19 cellular contexts compared by ENCODE assay signal in the genomic region with DNA sequence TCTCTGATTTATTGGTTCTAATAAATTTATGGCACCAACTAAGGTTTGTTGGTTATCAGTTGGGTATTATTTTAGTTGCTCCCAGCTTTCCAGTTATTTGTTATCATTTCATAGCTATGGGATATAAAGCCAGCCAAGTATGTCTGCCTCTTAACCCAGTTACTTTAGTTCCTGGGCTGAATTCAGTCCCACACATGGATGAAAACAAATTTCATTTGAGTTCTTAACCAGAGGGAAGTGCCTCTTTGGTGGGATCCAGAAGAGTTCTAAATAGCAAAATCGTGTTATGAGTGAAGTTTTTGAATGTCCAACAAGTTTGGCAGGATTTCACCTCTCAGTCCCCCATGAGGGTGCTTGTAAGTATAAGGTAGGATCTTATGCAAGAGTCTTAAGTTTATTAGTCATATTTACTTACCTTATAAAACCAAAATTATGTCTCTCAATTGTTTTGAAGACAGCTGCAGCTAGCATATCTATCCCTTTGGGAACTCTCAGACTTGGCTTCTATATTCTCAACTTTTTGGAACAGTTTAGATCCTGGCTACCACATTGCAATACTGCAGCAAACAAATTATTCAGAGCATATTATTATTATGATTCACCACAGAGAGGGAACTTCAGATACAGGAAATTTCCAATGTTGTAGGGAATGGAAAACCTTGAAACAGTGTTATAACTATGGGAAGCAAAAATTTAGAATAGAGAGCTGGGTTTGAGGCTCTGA.
DNase-seq lines count a peak whose midpoint lies in the region; ATAC-seq and TF ChIP-seq lines count a peak whose summit lies in the region.
"Had no signal": no experiment of that assay in that cellular context is flagged by ENCODE, and none has a peak within 500 bp of the region (broad histone marks: within the 10 kb centered on the region; RNA-seq: fewer than 3 reads in every experiment).

No MANE protein-coding gene starts in this region.

- no peak for TF ChIP-seq POLR2A in heart left ventricle (IDR thresholded peaks at IDR 0.05)
- TF ChIP-seq POLR2A in gastrocnemius medialis (IDR thresholded peaks at IDR 0.05), result no peak
- TF ChIP-seq POLR2A in transverse colon (IDR thresholded peaks at IDR 0.05), result no peak

- ATAC-seq in heart left ventricle, result peak; percentile 33 to 94 (median 75)
- peak; percentile 80 to 83 for ATAC-seq in gastrocnemius medialis
- no peak for ATAC-seq in GM18517 (IDR thresholded peaks at IDR 0.05; ENCODE audit: unreplicated experiment)
- ATAC-seq: activated CD8-positive, alpha-beta memory T cell treated with anti-CD3 and anti-CD28 coated beads, Interleukin-2, amount 10 ng/mL, durations not matched to agents 7 days and 5 days had no signal

- peaks cover 0 to 19% (median 0%) of the 10 kb centered on the region in 12 donors for H3K4me1 ChIP-seq in heart left ventricle
- H3K4me1 ChIP-seq in gastrocnemius medialis, result no peaks in the 10 kb centered on the region
- H3K4me1 ChIP-seq in transverse colon, result no peaks in the 10 kb centered on the region
- H3K4me1 ChIP-seq: colonic mucosa had no signal

- TF ChIP-seq EP300 in transverse colon (IDR thresholded peaks at IDR 0.05; ENCODE audit: low read depth), result no peak

- TF ChIP-seq CTCF in astrocyte of the cerebellum (IDR thresholded peaks at IDR 0.05; ENCODE audit: low read depth, low read length, missing control alignments) (no peak), heart left ventricle (IDR thresholded peaks at IDR 0.05) (no peak), gastrocnemius medialis (IDR thresholded peaks at IDR 0.05 in 4 of 5, conservative IDR thresholded peaks at IDR 0.05 in 1 of 5) (no peak), transverse colon (IDR thresholded peaks at IDR 0.05) (no peak)

- DNase-seq in EL (peak; percentile 29), astrocyte of the cerebellum (ENCODE audit: low read depth) (peak; percentile 11), heart left ventricle (no peak), gastrocnemius medialis (peak in 1 of 2 donors; percentile 14), islet precursor cell (no peak), transverse colon (no peak)
- no peak for DNase-seq in activated naive CD4-positive, alpha-beta T cell treated with anti-CD3 and anti-CD28 coated beads, Interleukin-2, amount 50 U/mL, for 16 hours
- DNase-seq: activated CD4-positive, alpha-beta T cell treated with anti-CD3 and anti-CD28 coated beads for 1 hour; activated CD8-positive, alpha-beta memory T cell treated with anti-CD3 and anti-CD28 coated beads, Interleukin-2, amount 10 ng/mL, durations not matched to agents 7 days and 5 days; activated effector memory CD4-positive, alpha-beta T cell treated with Interleukin-2 at 50 U/mL for 16 hours; amygdala; colonic mucosa; kidney; NCI-H146; NCI-H510A; ovary; stimulated activated CD4-positive, alpha-beta T cell treated with anti-CD3 and anti-CD28 coated beads, Interleukin-12 subunit alpha, Interleukin-12 subunit beta, amount 100 ng/mL, for 4 hours; stimulated activated naive CD4-positive, alpha-beta T cell treated with Interleukin-2 at 50 U/mL for 16 hours had no signal

- H3K4me3 ChIP-seq in astrocyte of the cerebellum (ENCODE audit: low read depth, low read length) (no peak overlapping the region), heart left ventricle (no peak overlapping the region), gastrocnemius medialis (no peak overlapping the region), transverse colon (no peak overlapping the region)
- H3K4me3 ChIP-seq: colonic mucosa, ovary had no signal

- H3K36me3 ChIP-seq in heart left ventricle, result no peaks in the 10 kb centered on the region
- H3K36me3 ChIP-seq in gastrocnemius medialis, result no peaks in the 10 kb centered on the region
- no peaks in the 10 kb centered on the region for H3K36me3 ChIP-seq in transverse colon
- H3K36me3 ChIP-seq: colonic mucosa, ovary had no signal

- no peaks in the 10 kb centered on the region for H3K27me3 ChIP-seq in heart left ventricle
- H3K27me3 ChIP-seq in gastrocnemius medialis, result no peaks in the 10 kb centered on the region
- H3K27me3 ChIP-seq in transverse colon, result no peaks in the 10 kb centered on the region
- H3K27me3 ChIP-seq: colonic mucosa, ovary had no signal

- 38 to 45% (median 40%) methylated on average over 1 of the region's 1 CpG for WGBS in heart left ventricle, 4 donors
- WGBS in transverse colon (ENCODE audit: low coverage in 1 of 2), 2 donors, result 32 to 33% methylated on average over 1 of the region's 1 CpG

- H3K9me3 ChIP-seq in heart left ventricle (peaks cover 0 to 8% (median 0%) of the 10 kb centered on the region in 12 donors), gastrocnemius medialis (no peaks in the 10 kb centered on the region), transverse colon (no peaks in the 10 kb centered on the region)
- H3K9me3 ChIP-seq: colonic mucosa, ovary had no signal

- in situ Hi-C loops in astrocyte of the cerebellum (cut with HindIII; ENCODE audit: low sequenced_read_pairs) (no loop called here), gastrocnemius medialis (cut with MboI; ENCODE audit: low sequenced_read_pairs in 4 of 4) (no loop called here), transverse colon (cut with MboI; ENCODE audit: low pct_ligation_motif_present in 1 of 4, low pct_unique_long_range_greater_than_20kb in 1 of 4, low sequenced_read_pairs in 3 of 4) (no loop called here)

- peak overlapping the region in 9 of 12 donors; percentile 3 to 74 (median 33) for H3K27ac ChIP-seq in heart left ventricle
- H3K27ac ChIP-seq in gastrocnemius medialis, result peak overlapping the region in 2 of 4 donors; percentile 35 to 43
- no peak overlapping the region for H3K27ac ChIP-seq in transverse colon
- H3K27ac ChIP-seq: colonic mucosa, ovary had no signal

- intact Hi-C loops in heart left ventricle (cut with DNase I), result no loop called here
- intact Hi-C loops in gastrocnemius medialis (cut with DNase I; ENCODE audit: low total_unique reads), result no loop called here
- intact Hi-C loops in transverse colon (cut with DNase I; ENCODE audit: low total_unique reads), result no loop called here

Comparison
In these comparisons a context has a peak if more than half of its experiments do, and no peak if none do; other contexts are left out.
1. DNase-seq: peak in EL (single experiment) and astrocyte of the cerebellum (single experiment); none in heart left ventricle (0 of 5), islet precursor cell (single experiment), transverse colon (single experiment) and activated naive CD4-positive, alpha-beta T cell treated with anti-CD3 and anti-CD28 coated beads, Interleukin-2, amount 50 U/mL, for 16 hours (single experiment).
2. H3K27ac ChIP-seq: peak in heart left ventricle (9 of 12); none in transverse colon (0 of 4).